21 cellular contexts compared by ENCODE assay signal in the genomic region with DNA sequence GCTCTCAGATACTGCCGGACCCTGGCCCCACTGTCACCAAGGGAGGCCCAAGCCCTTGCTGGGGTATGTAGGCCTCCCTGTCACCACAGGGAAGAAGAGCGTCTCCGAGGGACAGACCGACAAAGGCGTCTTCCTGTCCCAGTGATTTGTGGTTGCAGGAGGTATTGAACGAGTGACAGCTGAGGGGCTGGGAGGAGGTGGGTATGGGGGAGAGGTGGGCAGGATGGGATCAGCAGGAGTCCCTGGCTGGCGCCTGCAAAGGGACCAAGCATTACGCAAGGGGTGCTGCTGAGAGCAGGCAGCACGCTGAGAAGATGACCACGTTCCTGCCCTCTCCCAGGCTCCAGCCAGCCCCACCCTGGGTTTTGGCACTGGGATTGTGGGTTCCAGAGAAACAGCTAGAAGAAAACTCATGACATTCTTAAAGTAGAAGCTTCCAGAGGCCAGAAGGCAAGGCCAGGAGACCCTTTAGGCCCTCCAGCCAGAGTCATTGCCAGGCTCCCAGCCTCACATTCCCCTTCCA. TPM values are rescaled to one million over a fixed set of nuclear protein-coding genes. Genes with fewer than 3 reads are reported as not detected.
DNase-seq lines count a peak whose midpoint lies in the region; ATAC-seq and TF ChIP-seq lines count a peak whose summit lies in the region.
"Had no signal": no experiment of that assay in that cellular context is flagged by ENCODE, and none has a peak within 500 bp of the region (broad histone marks: within the 10 kb centered on the region; RNA-seq: fewer than 3 reads in every experiment).

No MANE protein-coding gene starts in this region.

- H3K27me3 Mint-ChIP-seq in brain (no peaks in the 10 kb centered on the region), neural crest cell (ENCODE audit: low read depth) (peaks cover 5% of the 10 kb centered on the region)
- H3K27me3 Mint-ChIP-seq: CD8-positive, alpha-beta memory T cell; effector memory CD8-positive, alpha-beta T cell had no signal

- no peaks in the 10 kb centered on the region for H3K27me3 ChIP-seq in BLaER1 treated with 17β-estradiol and CSF1 and Interleukin-3, amounts not matched to agents 10 nM and 100 nM
- no peaks in the 10 kb centered on the region for H3K27me3 ChIP-seq in aorta (ENCODE audit: control insufficient read depth in 1 of 2, insufficient read depth in 2 of 2, low read length in 1 of 2)

- peaks cover 0 to 100% (median 100%) of the 10 kb centered on the region in 11 experiments; a peak in 18 of 22 replicates for H4K20me1 ChIP-seq in BLaER1 treated with 17β-estradiol and CSF1 and Interleukin-3, amounts not matched to agents 10 nM and 100 nM

- no peak for ATAC-seq in aorta (ENCODE audit: low FRiP score)
- ATAC-seq: effector memory CD8-positive, alpha-beta T cell; esophagus mucosa; HCT116 had no signal

- H3K4me3 Mint-ChIP-seq in brain (no peak overlapping the region), neural crest cell (no peak overlapping the region)
- H3K4me3 Mint-ChIP-seq: CD8-positive, alpha-beta memory T cell; effector memory CD8-positive, alpha-beta T cell had no signal

- peaks cover 51 to 81% (median 69%) of the 10 kb centered on the region in 10 experiments for H3K4me1 ChIP-seq in BLaER1 treated with 17β-estradiol and CSF1 and Interleukin-3, amounts not matched to agents 10 nM and 100 nM
- H3K4me1 ChIP-seq in aorta (ENCODE audit: control insufficient read depth in 1 of 2, insufficient read depth in 2 of 2, low read length in 2 of 2) = peaks cover 5 to 9% of the 10 kb centered on the region in 2 donors

- DNase-seq in KBM-7 = peak; percentile 42
- DNase-seq in neural crest cell (ENCODE audit: low read depth, low spot score) = no peak
- no peak for DNase-seq in aorta
- DNase-seq in NCI-H82 treated with DMSO at 0.1 percent for 48 hours (lab: John Stamatoyannopoulos, UW; ENCODE audit: unreplicated experiment) = no peak
- DNase-seq in cortex of kidney (lab: John Stamatoyannopoulos, UW) = no peak
- DNase-seq: activated CD4-positive, alpha-beta T cell treated with anti-CD3 and anti-CD28 coated beads, Interleukin-2, amount 50 U/mL, for 4 hours; activated CD8-positive, alpha-beta memory T cell treated with anti-CD3 and anti-CD28 coated beads, Interleukin-2, amount 50 U/mL, for 48 hours; CD8-positive, alpha-beta memory T cell; effector memory CD8-positive, alpha-beta T cell; GF-D8; KG1; NCI-H187; NCI-H526; SK-N-SH; stimulated activated CD4-positive, alpha-beta T cell treated with anti-CD3 and anti-CD28 coated beads, Interleukin-15, amount 100 ng/mL, for 24 hours; stimulated activated CD8-positive, alpha-beta memory T cell treated with anti-CD3 and anti-CD28 coated beads, Interleukin-4, amount 100 ng/mL, for 48 hours; substantia nigra had no signal

- WGBS in aorta, 2 donors = 89 to 92% methylated on average over 10 of the region's 10 CpGs

- peak overlapping the region in 3 of 5 experiments; percentile 24 to 86 (median 82) for H3K27ac Mint-ChIP-seq in brain
- H3K27ac Mint-ChIP-seq in neural crest cell (ENCODE audit: unreplicated experiment) = peak overlapping the region; percentile 43

- in situ Hi-C loops in KBM-7 (cut with MboI; ENCODE audit: low pct_unique_long_range_greater_than_20kb, low sequenced_read_pairs) = loop anchor here (10.0 kb wide), 1 partner anchor 97 kb away; no protein-coding TSS in a partner anchor

- peak overlapping the region in 9 of 11 experiments; percentile 14 to 51 (median 33); a peak in 11 of 22 replicates for H3K9ac ChIP-seq in BLaER1 treated with 17β-estradiol and CSF1 and Interleukin-3, amounts not matched to agents 10 nM and 100 nM
- H3K9ac ChIP-seq: SK-N-SH had no signal

- H3K9me3 Mint-ChIP-seq in brain (no peaks in the 10 kb centered on the region), neural crest cell (no peaks in the 10 kb centered on the region)
- H3K9me3 Mint-ChIP-seq: CD8-positive, alpha-beta memory T cell; effector memory CD8-positive, alpha-beta T cell had no signal

- TF ChIP-seq CTCF in brain (conservative IDR thresholded peaks at IDR 0.05) = no peak
- no peak for TF ChIP-seq CTCF in neural crest cell (conservative IDR thresholded peaks at IDR 0.05)

- H3K27ac ChIP-seq in BLaER1 treated with 17β-estradiol and CSF1 and Interleukin-3, amounts not matched to agents 10 nM and 100 nM = peak overlapping the region in 5 of 11 experiments; percentile 9 to 54 (median 25); a peak in 7 of 22 replicates
- no peak overlapping the region for H3K27ac ChIP-seq in aorta (ENCODE audit: low read depth in 1 of 2, low read length in 2 of 2)

- H3K36me3 ChIP-seq in BLaER1 treated with 17β-estradiol and CSF1 and Interleukin-3, amounts not matched to agents 10 nM and 100 nM = peaks cover 0 to 63% (median 11%) of the 10 kb centered on the region in 11 experiments; a peak in 11 of 22 replicates
- no peaks in the 10 kb centered on the region for H3K36me3 ChIP-seq in aorta (ENCODE audit: control insufficient read depth in 1 of 2, insufficient read depth in 2 of 2, low read length in 1 of 2)

- no peaks in the 10 kb centered on the region for H3K9me3 ChIP-seq in BLaER1 treated with 17β-estradiol and CSF1 and Interleukin-3, amounts not matched to agents 10 nM and 100 nM (replicated peaks in 1 of 11)
- H3K9me3 ChIP-seq in aorta (ENCODE audit: control insufficient read depth, low read length) = no peaks in the 10 kb centered on the region
- H3K9me3 ChIP-seq: SK-N-SH had no signal

- H3K4me1 Mint-ChIP-seq in brain = peaks cover 78% of the 10 kb centered on the region
- H3K4me1 Mint-ChIP-seq in neural crest cell = peaks cover 59% of the 10 kb centered on the region

- no peak overlapping the region for H3K4me3 ChIP-seq in BLaER1 treated with 17β-estradiol and CSF1 and Interleukin-3, amounts not matched to agents 10 nM and 100 nM
- no peak overlapping the region for H3K4me3 ChIP-seq in aorta (ENCODE audit: low read length in 2 of 2)

- intact Hi-C loops in aorta (cut with DNase I) = no loop called here

- H3K4me2 ChIP-seq in BLaER1 treated with 17β-estradiol and CSF1 and Interleukin-3, amounts not matched to agents 10 nM and 100 nM = peak overlapping the region; percentile 29 to 89 (median 63)
- H3K4me2 ChIP-seq: SK-N-SH had no signal

- H3K36me3 Mint-ChIP-seq in brain (no peaks in the 10 kb centered on the region), neural crest cell (ENCODE audit: low read depth) (no peaks in the 10 kb centered on the region)

RNA-seq across cellular contexts. Expression of a gene that starts 29.6 kb away (rescaled TPM):
- 17.4 TPM for polyA plus RNA-seq in brain (ENCODE audit: insufficient read depth, low read depth, low replicate concordance)
- 49.7 and 59.5 TPM in 2 replicates for total RNA-seq in neural crest cell
- 10 to 100 TPM in 1 of 2 donors, 1 to 10 TPM in 1; 8.1 to 12.3 TPM for total RNA-seq in aorta
- 1 to 10 TPM; 1.1 to 3.6 TPM for polyA plus RNA-seq in aorta

RNA-seq across cellular contexts. Expression of a gene that starts 59.9 kb away (rescaled TPM):
- polyA plus RNA-seq in brain (ENCODE audit: insufficient read depth, low read depth, low replicate concordance) (54.8 TPM), aorta (10 to 100 TPM; 46.3 to 65.2 TPM)
- total RNA-seq in neural crest cell (76.6 and 78.9 TPM in 2 replicates), aorta (10 to 100 TPM; 26.7 to 32.0 TPM)
